25 cellular contexts compared by ENCODE assay signal in the genomic region with DNA sequence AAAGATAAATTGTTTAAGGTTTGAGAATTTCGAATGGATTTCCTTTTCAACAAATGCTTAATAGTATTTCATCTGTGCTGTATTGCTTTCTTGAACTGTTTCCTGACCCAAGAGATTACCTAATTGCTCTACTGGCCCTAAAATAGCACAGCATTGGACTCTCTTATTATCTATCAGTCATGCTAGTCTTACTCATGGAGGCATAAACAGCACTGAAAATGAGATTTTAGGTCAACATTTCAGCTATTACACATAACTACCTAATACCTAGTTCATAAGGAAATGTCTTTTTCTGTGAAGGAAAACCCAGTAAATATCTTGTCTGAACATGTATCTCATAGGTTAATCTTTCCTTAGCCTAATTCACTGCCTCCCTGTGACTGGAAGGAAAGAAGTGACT. TPM values are rescaled to one million over a fixed set of nuclear protein-coding genes. Genes with fewer than 3 reads are reported as not detected.
A peak's percentile ranks its signal among the peaks of the same experiment; 100 is the strongest.
DNase-seq lines count a peak whose midpoint lies in the region; ATAC-seq and TF ChIP-seq lines count a peak whose summit lies in the region.
"Had no signal": no experiment of that assay in that cellular context is flagged by ENCODE, and none has a peak within 500 bp of the region (broad histone marks: within the 10 kb centered on the region; RNA-seq: fewer than 3 reads in every experiment).

No MANE protein-coding gene starts in this region.

- peak overlapping the region; percentile 23 for H3K27ac Mint-ChIP-seq in activated T-helper 17 cell treated with anti-CD3 and anti-CD28 coated beads, Interleukin-2, amount 50 U/mL, for 72 hours
- H3K27ac Mint-ChIP-seq: CD14-positive monocyte; dendritic cell treated with granulocyte-macrophage colony-stimulating factor and Interleukin-4, amounts not matched to agents 40 ng/mL and 50 ng/mL, for 4 days had no signal

- no peaks in the 10 kb centered on the region for H3K27me3 Mint-ChIP-seq in activated T-helper 17 cell treated with anti-CD3 and anti-CD28 coated beads, Interleukin-2, amount 50 U/mL, for 72 hours
- H3K27me3 Mint-ChIP-seq: activated naive CD8-positive, alpha-beta T cell treated with anti-CD3 and anti-CD28 coated beads, Interleukin-2, amount 10 ng/mL, durations not matched to agents 7 days and 5 days; dendritic cell treated with granulocyte-macrophage colony-stimulating factor and Interleukin-4, amounts not matched to agents 40 ng/mL and 50 ng/mL, for 4 days had no signal

- H3K36me3 Mint-ChIP-seq in activated T-helper 17 cell treated with anti-CD3 and anti-CD28 coated beads, Interleukin-2, amount 50 U/mL, for 72 hours (ENCODE audit: low read depth), result no peaks in the 10 kb centered on the region
- H3K36me3 Mint-ChIP-seq: CD14-positive monocyte had no signal

- DNase-seq in SIG-M5 treated with dmso at 0.1 percent for 504 hours (lab: John Stamatoyannopoulos, UW; ENCODE audit: unreplicated experiment) (peak; percentile 32), SIG-M5 (lab: John Stamatoyannopoulos, UW) (no peak), GM12865 (ENCODE audit: low read depth) (peak; percentile 20), foreskin keratinocyte (peak; percentile 48 to 74), NCI-H2029 treated with DMSO at 0.1 percent for 48 hours (lab: John Stamatoyannopoulos, UW) (no peak), T-helper 9 cell (no peak)
- DNase-seq: 8988T; activated naive CD8-positive, alpha-beta T cell treated with anti-CD3 and anti-CD28 coated beads, Interleukin-2, amount 10 ng/mL, durations not matched to agents 7 days and 5 days; central memory CD4-positive, alpha-beta T cell; GOT3; hypothalamus; mesendoderm; NCI-H1417 treated with DMSO at 0.1 percent for 48 hours; NCI-H2081 treated with DMSO at 0.1 percent for 48 hours; NCI-H226; psoas muscle; stimulated activated naive CD8-positive, alpha-beta T cell treated with anti-CD3 and anti-CD28 coated beads, Interleukin-15, Interleukin-2, amounts not matched to agents 100 U/mL and 50 U/mL, for 24 hours; tibial artery had no signal

- H3K27ac ChIP-seq in foreskin keratinocyte, result no peak overlapping the region
- H3K27ac ChIP-seq: psoas muscle, tibial artery had no signal

- peaks cover 19% of the 10 kb centered on the region for H3K4me1 Mint-ChIP-seq in activated T-helper 17 cell treated with anti-CD3 and anti-CD28 coated beads, Interleukin-2, amount 50 U/mL, for 72 hours

- no peaks in the 10 kb centered on the region for H3K9me3 Mint-ChIP-seq in activated T-helper 17 cell treated with anti-CD3 and anti-CD28 coated beads, Interleukin-2, amount 50 U/mL, for 72 hours
- H3K9me3 Mint-ChIP-seq: activated naive CD8-positive, alpha-beta T cell treated with anti-CD3 and anti-CD28 coated beads, Interleukin-2, amount 10 ng/mL, durations not matched to agents 7 days and 5 days; activated T-helper 1 cell treated with anti-CD3 and anti-CD28 coated beads, Interleukin-12 subunit alpha, Interleukin-12 subunit beta, Interleukin-2, Interleukin-4 antibody, amounts not matched to agents 30 ng/mL and 10 ng/mL and 1 ng/mL, durations not matched to agents 14 hours and 24 hours and 36 hours; CD14-positive monocyte; dendritic cell treated with granulocyte-macrophage colony-stimulating factor and Interleukin-4, amounts not matched to agents 40 ng/mL and 50 ng/mL, for 4 days; T-helper 1 cell treated with Interleukin-12 subunit alpha and Interleukin-12 subunit beta and Interleukin-4 antibody, amounts not matched to agents 30 μg/mL and 1 μg/mL, for 36 hours had no signal

- no peak overlapping the region for H3K4me3 Mint-ChIP-seq in activated T-helper 17 cell treated with anti-CD3 and anti-CD28 coated beads, Interleukin-2, amount 50 U/mL, for 72 hours
- H3K4me3 Mint-ChIP-seq: activated naive CD8-positive, alpha-beta T cell treated with anti-CD3 and anti-CD28 coated beads, Interleukin-2, amount 10 ng/mL, durations not matched to agents 7 days and 5 days; activated T-helper 1 cell treated with anti-CD3 and anti-CD28 coated beads, Interleukin-12 subunit alpha, Interleukin-12 subunit beta, Interleukin-2, Interleukin-4 antibody, amounts not matched to agents 30 ng/mL and 10 ng/mL and 1 ng/mL, durations not matched to agents 14 hours and 24 hours and 36 hours; CD14-positive monocyte; dendritic cell treated with granulocyte-macrophage colony-stimulating factor and Interleukin-4, amounts not matched to agents 40 ng/mL and 50 ng/mL, for 4 days; T-helper 1 cell treated with Interleukin-12 subunit alpha and Interleukin-12 subunit beta and Interleukin-4 antibody, amounts not matched to agents 30 μg/mL and 1 μg/mL, for 36 hours had no signal

- TF ChIP-seq CTCF in GM12865 (IDR thresholded peaks at IDR 0.05; ENCODE audit: insufficient read depth, low read depth, low read length, missing control alignments) (no peak), foreskin keratinocyte (conservative IDR thresholded peaks at IDR 0.05) (no peak)

- H3K4me3 ChIP-seq in GM12865 (ENCODE audit: low read depth, low read length), result no peak overlapping the region
- H3K4me3 ChIP-seq: psoas muscle, tibial artery had no signal

- no peaks in the 10 kb centered on the region for H3K27me3 ChIP-seq in foreskin keratinocyte
- H3K27me3 ChIP-seq: tibial artery had no signal

- no peak for ATAC-seq in activated T-helper 17 cell treated with anti-CD3 and anti-CD28 coated beads, Interleukin-2, amount 50 U/mL, for 72 hours (replicated peaks)
- ATAC-seq in foreskin keratinocyte, result peak; percentile 47
- ATAC-seq in HG03457 (IDR thresholded peaks at IDR 0.05; ENCODE audit: unreplicated experiment), result no peak
- ATAC-seq: left lobe of liver; psoas muscle; stimulated activated naive CD8-positive, alpha-beta T cell treated with anti-CD3 and anti-CD28 coated beads, Interleukin-15, Interleukin-2, amounts not matched to agents 100 U/mL and 50 U/mL, for 24 hours had no signal

- H3K4me1 ChIP-seq in foreskin keratinocyte, result peaks cover 3% of the 10 kb centered on the region

RNA-seq across cellular contexts. Expression of a gene that starts 4.3 kb away (rescaled TPM):
- 1 to 10 TPM; 3.3 to 3.4 TPM for total RNA-seq in activated T-helper 17 cell treated with anti-CD3 and anti-CD28 coated beads, Interleukin-2, amount 50 U/mL, for 72 hours
- 0.03 and 0.04 TPM in 2 replicates for total RNA-seq in foreskin keratinocyte
- 0.01 TPM in 1 of 2 replicates, not detected in the other for polyA plus RNA-seq in foreskin keratinocyte
- polyA plus RNA-seq: CD14-positive monocyte had no signal

Comparison
In these comparisons a context has a peak if more than half of its experiments do, and no peak if none do; other contexts are left out.
1. DNase-seq: peak in SIG-M5 treated with dmso at 0.1 percent for 504 hours (single experiment), GM12865 (single experiment) and foreskin keratinocyte (2 of 2); none in SIG-M5 (single experiment), NCI-H2029 treated with DMSO at 0.1 percent for 48 hours (single experiment) and T-helper 9 cell (single experiment).